ENCODE assay signal across 27 cellular contexts in the genomic region with DNA sequence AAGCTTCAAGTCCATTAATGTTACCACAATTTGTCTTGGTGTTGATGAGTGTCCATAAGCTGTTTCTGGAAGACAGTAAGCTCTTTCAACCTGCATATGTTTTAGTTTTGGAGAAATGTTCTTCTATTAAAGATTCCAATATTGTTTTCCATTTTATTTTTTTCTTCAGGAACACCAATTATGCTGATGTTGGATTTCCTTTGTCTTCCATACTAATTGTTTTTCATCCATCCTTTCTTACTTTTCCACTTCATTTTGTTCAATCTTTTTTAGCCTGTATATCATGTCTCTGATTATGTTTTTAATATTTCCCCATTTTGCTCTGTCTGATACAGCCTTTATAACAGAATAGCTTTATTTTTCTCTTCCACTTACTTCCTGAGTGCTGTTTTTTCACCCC. TPM values are rescaled to one million over a fixed set of nuclear protein-coding genes. Genes with fewer than 3 reads are reported as not detected.
A peak's percentile ranks its signal among the peaks of the same experiment; 100 is the strongest.
DNase-seq lines count a peak whose midpoint lies in the region; ATAC-seq, FAIRE-seq and TF ChIP-seq lines count a peak whose summit lies in the region.
"Had no signal": no experiment of that assay in that cellular context is flagged by ENCODE, and none has a peak within 500 bp of the region (broad histone marks: within the 10 kb centered on the region; RNA-seq: fewer than 3 reads in every experiment).

No MANE protein-coding gene starts in this region.

- H4K20me1 ChIP-seq in HepG2 (ENCODE audit: insufficient read depth, low read length) (no peaks in the 10 kb centered on the region), K562 (replicated peaks; ENCODE audit: control insufficient read depth, insufficient read depth, low read length) (no peaks in the 10 kb centered on the region)
- H4K20me1 ChIP-seq: BLaER1 had no signal

- H3K9ac ChIP-seq in HepG2 (ENCODE audit: insufficient read depth, low read depth, low read length) (no peak overlapping the region), K562 (ENCODE audit: insufficient read depth in 1 of 2, low read depth in 2 of 2, low read length in 2 of 2) (no peak overlapping the region)
- H3K9ac ChIP-seq: BLaER1 had no signal

- CTCF ChIA-PET in HepG2 (lab: Yijun Ruan, JAX; ENCODE audit: low intra/inter-chr PET ratio, low total read pairs), result no interaction called here
- CTCF ChIA-PET in K562 (lab: Yijun Ruan, JAX; ENCODE audit: low intra/inter-chr PET ratio), result no interaction called here

- H3K36me3 ChIP-seq in HepG2 (replicated peaks in 1 of 2; ENCODE audit: control insufficient read depth in 1 of 2, insufficient read depth in 2 of 2, low read length in 2 of 2) (peaks cover 11 to 12% of the 10 kb centered on the region in 2 experiments), right lobe of liver (no peaks in the 10 kb centered on the region), K562 (ENCODE audit: control insufficient read depth, insufficient read depth, low read length) (no peaks in the 10 kb centered on the region)
- H3K36me3 ChIP-seq: BE2C, BLaER1 had no signal

- H2AFZ ChIP-seq in HepG2 (ENCODE audit: low read length) (no peak overlapping the region), K562 (ENCODE audit: low read depth, low read length) (no peak overlapping the region)

- in situ Hi-C loops in HepG2 (cut with HindIII; ENCODE audit: extremely low pct_ligation_motif_present, low pct_unique_long_range_greater_than_20kb), result no loop called here
- in situ Hi-C loops in K562 (cut with MboI), result no loop called here

- intact Hi-C loops in HepG2 (cut with micrococcal nuclease; ENCODE audit: unreplicated experiment) (no loop called here), right lobe of liver (cut with DNase I) (no loop called here), K562 (cut with micrococcal nuclease) (loop anchor here (2.0 kb wide), 1 partner anchor 19 kb away; no protein-coding TSS in a partner anchor)

- peaks cover 18% of the 10 kb centered on the region for H3K9me3 ChIP-seq in HepG2 (ENCODE audit: low read length)
- no peaks in the 10 kb centered on the region for H3K9me3 ChIP-seq in right lobe of liver
- no peaks in the 10 kb centered on the region for H3K9me3 ChIP-seq in K562 (replicated peaks; ENCODE audit: control insufficient read depth, insufficient read depth, low read depth, low read length)
- H3K9me3 ChIP-seq: BE2C had no signal

- H3K27ac ChIP-seq in HepG2 (ENCODE audit: extremely low read length, insufficient read depth, low read length) (no peak overlapping the region), right lobe of liver (no peak overlapping the region), K562 (ENCODE audit: extremely low read depth, low read depth, low read length) (no peak overlapping the region)
- H3K27ac ChIP-seq: 22Rv1, BLaER1 had no signal

- TF ChIP-seq POLR2A in HepG2 (IDR thresholded peaks at IDR 0.05; ENCODE audit: insufficient read depth in 1 of 2, low read depth in 2 of 2, low read length in 2 of 2), result no peak
- TF ChIP-seq POLR2A in right lobe of liver (IDR thresholded peaks at IDR 0.05), result no peak
- TF ChIP-seq POLR2A in K562 (conservative IDR thresholded peaks at IDR 0.05), result no peak

- TF ChIP-seq EP300 in HepG2 (IDR thresholded peaks at IDR 0.05; ENCODE audit: low read depth in 2 of 2, low read length in 2 of 2), result no peak
- TF ChIP-seq EP300 in HepG2 (CRISPR knock-in tag; IDR thresholded peaks at IDR 0.05; ENCODE audit: borderline replicate concordance), result no peak
- no peak for TF ChIP-seq EP300 in K562 (IDR thresholded peaks at IDR 0.05; ENCODE audit: low read length)

- no peak for FAIRE-seq in HepG2 (lab: Jason Lieb, UNC)
- no peak for FAIRE-seq in K562 (lab: Jason Lieb, UNC)
- FAIRE-seq: GM12878, GM12892, GM18507 had no signal

- no peak for TF ChIP-seq RAD21 in HepG2 (CRISPR knock-in tag; IDR thresholded peaks at IDR 0.05)
- TF ChIP-seq RAD21 in K562 (CRISPR knock-in tag; conservative IDR thresholded peaks at IDR 0.05 in 1 of 2, IDR thresholded peaks at IDR 0.05 in 1 of 2), result no peak

- DNase-seq in HepG2 (ENCODE audit: low spot score) (no peak), right lobe of liver (no peak), K562 (ENCODE audit: extremely low read depth in 1 of 4, low spot score in 3 of 4) (no peak), NCI-H1694 treated with DMSO at 0.1 percent for 48 hours (lab: John Stamatoyannopoulos, UW) (no peak)
- DNase-seq: ACHN; BE2C; C1 segment of cervical spinal cord; CD4-positive, alpha-beta memory T cell; CD4-positive, CD25-positive, alpha-beta regulatory T cell; CD8-positive, alpha-beta memory T cell; COR-L47; DMS 273 treated with DMSO at 0.1 percent for 48 hours; DMS153; DMS53; DMS79; DND-41; EL; GDM1 had no signal

- H3K79me2 ChIP-seq in HepG2 (ENCODE audit: insufficient read depth, low read length), result no peaks in the 10 kb centered on the region
- no peaks in the 10 kb centered on the region for H3K79me2 ChIP-seq in K562 (ENCODE audit: control insufficient read depth, insufficient read depth, low read length)

- TF ChIP-seq CTCF in HepG2 (CRISPR knock-in tag; IDR thresholded peaks at IDR 0.05) (no peak), right lobe of liver (IDR thresholded peaks at IDR 0.05) (no peak), K562 (IDR thresholded peaks at IDR 0.05 in 2 of 3, conservative IDR thresholded peaks at IDR 0.05 in 1 of 3; ENCODE audit: insufficient read depth in 2 of 3, low read depth in 1 of 3, low read length in 3 of 3) (no peak)

- H3K4me1 ChIP-seq in HepG2 (ENCODE audit: insufficient read depth, low read length) (peaks cover 68% of the 10 kb centered on the region), right lobe of liver (peaks cover 0 to 11% (median 0%) of the 10 kb centered on the region in 4 donors), K562 (replicated peaks in 1 of 2; ENCODE audit: control insufficient read depth in 2 of 2, insufficient read depth in 2 of 2, low read length in 2 of 2) (peaks cover 8 to 9% of the 10 kb centered on the region in 2 experiments; a peak in 4 of 5 replicates)
- H3K4me1 ChIP-seq: BE2C, BLaER1 had no signal

- H3K27me3 ChIP-seq in HepG2 (ENCODE audit: control insufficient read depth in 1 of 2, insufficient read depth in 2 of 2, low read length in 2 of 2), result no peaks in the 10 kb centered on the region
- H3K27me3 ChIP-seq in right lobe of liver, result no peaks in the 10 kb centered on the region
- no peaks in the 10 kb centered on the region for H3K27me3 ChIP-seq in K562 (ENCODE audit: control insufficient read depth in 2 of 2, insufficient read depth in 2 of 2, low read length in 2 of 2)
- H3K27me3 ChIP-seq: BE2C, BLaER1 had no signal

- no peak overlapping the region for H3K4me3 ChIP-seq in HepG2 (replicated peaks in 1 of 3; ENCODE audit: insufficient read depth in 1 of 3, low read depth in 2 of 3, low read length in 3 of 3)
- no peak overlapping the region for H3K4me3 ChIP-seq in right lobe of liver
- no peak overlapping the region for H3K4me3 ChIP-seq in K562
- H3K4me3 ChIP-seq: BLaER1, GM12878 had no signal

- POLR2A ChIA-PET in HepG2 (lab: Yijun Ruan, JAX), result no interaction called here
- POLR2A ChIA-PET in K562 (lab: Yijun Ruan, JAX), result interaction anchor here (0.6 kb wide), 1 partner anchor 67 kb away, joined by 4 read pairs; no protein-coding TSS in a partner anchor

- H3K4me2 ChIP-seq in HepG2 (ENCODE audit: low read depth, low read length) (no peak overlapping the region), K562 (ENCODE audit: insufficient read depth, low read length) (no peak overlapping the region)
- H3K4me2 ChIP-seq: BLaER1 had no signal

- BruUV-seq in HepG2 (replicated peaks; lab: Mats Ljungman, UMichigan), result TSS peak; percentile 29
- BruUV-seq in K562 (replicated peaks; lab: Mats Ljungman, UMichigan), result no TSS peak

- no peak for ATAC-seq in HepG2
- ATAC-seq in right lobe of liver, result no peak
- no peak for ATAC-seq in K562
- no peak for ATAC-seq in HG03432 (IDR thresholded peaks at IDR 0.05; ENCODE audit: unreplicated experiment)
- ATAC-seq: GM12878 had no signal

- H3K9me1 ChIP-seq in K562 (ENCODE audit: control insufficient read depth, insufficient read depth, low read length), result no peaks in the 10 kb centered on the region

RNA-seq across cellular contexts. Expression of gene SLC13A3, which starts 21.9 kb away (rescaled TPM):
- total RNA-seq in HepG2 (2016; rRNA removed; fragmentation: Illumina TruSeq; extraction: Trizol) (27.9 and 66.5 TPM in 2 replicates), right lobe of liver (10 to 100 TPM in 3 of 6 experiments, 1 to 10 TPM in 3; 3.7 to 14.6 (median 9.3) TPM), K562 (2014; rRNA removed) (9.9 and 10.0 TPM in 2 replicates), K562 (2014; rRNA removed; fragmentation: Illumina TruSeq; extraction: Trizol) (8.5 and 8.8 TPM in 2 replicates), K562 (2015; rRNA removed; fragmentation: Illumina TruSeq; extraction: Trizol) (6.4 and 7.1 TPM in 2 replicates), K562 (2021) (14.9 and 16.4 TPM in 2 replicates)
- total RNA-seq in HepG2 (2016; cell fraction: cytosol; rRNA removed; fragmentation: Illumina TruSeq; extraction: Trizol; ENCODE audit: low read depth), result 23.8 and 30.4 TPM in 2 replicates
- total RNA-seq in HepG2 (2016; cell fraction: insoluble cytoplasmic fraction; rRNA removed; fragmentation: Illumina TruSeq; extraction: Trizol), result 29.2 and 65.4 TPM in 2 replicates
- total RNA-seq in HepG2 (2016; cell fraction: membrane; rRNA removed; fragmentation: Illumina TruSeq; extraction: Trizol), result 25.6 and 35.7 TPM in 2 replicates
- total RNA-seq in HepG2 (2016; cell fraction: nucleus; rRNA removed; fragmentation: Illumina TruSeq; extraction: Trizol), result 59.9 and 65.1 TPM in 2 replicates
- polyA plus RNA-seq in HepG2 (2011; rRNA removed) (63.3 and 76.0 TPM in 2 replicates), K562 (2011; rRNA removed) (8.5 and 11.2 TPM in 2 replicates), K562 (2014; fragmentation: Illumina TruSeq; extraction: Trizol) (15.0 and 15.7 TPM in 2 replicates), K562 (2014; fragmentation: Nextera tagmentation; extraction: Ambion mirVana) (1 to 10 TPM; 5.5 to 7.3 TPM), K562 (2014; rRNA removed) (7.9 and 9.1 TPM in 2 replicates)
- 40.8 and 74.9 TPM in 2 replicates for polyA plus RNA-seq in HepG2 (2011; cell fraction: cytosol; rRNA removed)
- polyA plus RNA-seq in HepG2 (2011; cell fraction: nucleus; rRNA removed), result 88.1 and 138 TPM in 2 replicates
- polyA plus RNA-seq in HepG2 (2012), result 42.2 and 59.1 TPM in 2 replicates
- polyA plus RNA-seq in HepG2 (2016; cell fraction: cytosol; fragmentation: Illumina TruSeq; extraction: Trizol; ENCODE audit: low read depth), result 25.1 and 35.1 TPM in 2 replicates
- 30.5 and 31.8 TPM in 2 replicates for polyA plus RNA-seq in HepG2 (2016; cell fraction: insoluble cytoplasmic fraction; fragmentation: Illumina TruSeq; extraction: Trizol; ENCODE audit: low read depth)
- 24.6 and 30.2 TPM in 2 replicates for polyA plus RNA-seq in HepG2 (2016; cell fraction: membrane; fragmentation: Illumina TruSeq; extraction: Trizol; ENCODE audit: low read depth)
- 99.0 and 99.2 TPM in 2 replicates for polyA plus RNA-seq in HepG2 (2016; cell fraction: nucleus; fragmentation: Illumina TruSeq; extraction: Trizol; ENCODE audit: insufficient read depth, low read depth)
- 0.42 and 193 TPM in 2 replicates for polyA minus RNA-seq in HepG2 (2011; rRNA and poly(A)+ RNA removed; ENCODE audit: low replicate concordance)
- 32.3 and 43.5 TPM in 2 replicates for polyA minus RNA-seq in HepG2 (2011; cell fraction: cytosol; rRNA and poly(A)+ RNA removed)
- polyA minus RNA-seq in HepG2 (2011; cell fraction: nucleus; rRNA and poly(A)+ RNA removed), result 50.4 and 63.9 TPM in 2 replicates
- 16.8 and 17.8 TPM in 2 replicates for total RNA-seq in K562 (2011; cell fraction: chromatin; rRNA removed; ENCODE audit: low replicate concordance)
- 12.0 and 14.7 TPM in 2 replicates for total RNA-seq in K562 (2011; cell fraction: nucleolus; rRNA removed)
- total RNA-seq in K562 (2011; cell fraction: nucleoplasm; rRNA removed), result 20.2 and 32.4 TPM in 2 replicates
- 6.1 and 11.5 TPM in 2 replicates for polyA plus RNA-seq in K562 (2011; cell fraction: cytosol; rRNA removed)
- polyA plus RNA-seq in K562 (2011; cell fraction: nucleus; rRNA removed), result 12.4 and 12.9 TPM in 2 replicates
- polyA plus RNA-seq in K562 (2012), result 9.8 and 12.8 TPM in 2 replicates
- 9.0 and 11.4 TPM in 2 replicates for polyA minus RNA-seq in K562 (2011; rRNA and poly(A)+ RNA removed)
- 6.6 and 8.1 TPM in 2 replicates for polyA minus RNA-seq in K562 (2011; cell fraction: cytosol; rRNA and poly(A)+ RNA removed)
- polyA minus RNA-seq in K562 (2011; cell fraction: nucleus; rRNA and poly(A)+ RNA removed), result 6.6 and 14.7 TPM in 2 replicates
- total RNA-seq: A172, G401 had no signal
- polyA plus RNA-seq: CD14-positive monocyte; CD4-positive, alpha-beta memory T cell; CD4-positive, CD25-positive, alpha-beta regulatory T cell; CD8-positive, alpha-beta memory T cell had no signal

RNA-seq across cellular contexts. Expression of gene TP53RK, which starts 59.9 kb away (rescaled TPM):
- 25.5 and 31.0 TPM in 2 replicates for total RNA-seq in HepG2 (2016; rRNA removed; fragmentation: Illumina TruSeq; extraction: Trizol)
- 5.6 and 7.0 TPM in 2 replicates for total RNA-seq in HepG2 (2016; cell fraction: cytosol; rRNA removed; fragmentation: Illumina TruSeq; extraction: Trizol; ENCODE audit: low read depth)
- 26.0 and 33.1 TPM in 2 replicates for total RNA-seq in HepG2 (2016; cell fraction: insoluble cytoplasmic fraction; rRNA removed; fragmentation: Illumina TruSeq; extraction: Trizol)
- total RNA-seq in HepG2 (2016; cell fraction: membrane; rRNA removed; fragmentation: Illumina TruSeq; extraction: Trizol), result 12.6 and 14.4 TPM in 2 replicates
- total RNA-seq in HepG2 (2016; cell fraction: nucleus; rRNA removed; fragmentation: Illumina TruSeq; extraction: Trizol), result 15.4 and 17.9 TPM in 2 replicates
- 11.3 and 12.9 TPM in 2 replicates for polyA plus RNA-seq in HepG2 (2011; rRNA removed)
- polyA plus RNA-seq in HepG2 (2011; cell fraction: cytosol; rRNA removed), result 9.0 and 10.2 TPM in 2 replicates
- 4.4 and 5.3 TPM in 2 replicates for polyA plus RNA-seq in HepG2 (2011; cell fraction: nucleus; rRNA removed)
- 10.7 and 12.3 TPM in 2 replicates for polyA plus RNA-seq in HepG2 (2012)
- polyA plus RNA-seq in HepG2 (2016; cell fraction: cytosol; fragmentation: Illumina TruSeq; extraction: Trizol; ENCODE audit: low read depth), result 3.9 and 4.7 TPM in 2 replicates
- polyA plus RNA-seq in HepG2 (2016; cell fraction: insoluble cytoplasmic fraction; fragmentation: Illumina TruSeq; extraction: Trizol; ENCODE audit: low read depth), result 28.1 and 30.7 TPM in 2 replicates
- polyA plus RNA-seq in HepG2 (2016; cell fraction: membrane; fragmentation: Illumina TruSeq; extraction: Trizol; ENCODE audit: low read depth), result 7.3 and 9.0 TPM in 2 replicates
- 18.2 and 18.6 TPM in 2 replicates for polyA plus RNA-seq in HepG2 (2016; cell fraction: nucleus; fragmentation: Illumina TruSeq; extraction: Trizol; ENCODE audit: insufficient read depth, low read depth)
- polyA minus RNA-seq in HepG2 (2011; rRNA and poly(A)+ RNA removed; ENCODE audit: low replicate concordance), result 9.2 and 11.2 TPM in 2 replicates
- polyA minus RNA-seq in HepG2 (2011; cell fraction: cytosol; rRNA and poly(A)+ RNA removed), result 10.6 and 11.6 TPM in 2 replicates
- 12.6 and 13.1 TPM in 2 replicates for polyA minus RNA-seq in HepG2 (2011; cell fraction: nucleus; rRNA and poly(A)+ RNA removed)
- total RNA-seq in right lobe of liver, result 1 to 10 TPM; 3.1 to 10.0 (median 5.2) TPM
- 8.1 and 13.3 TPM in 2 replicates for total RNA-seq in K562 (2011; cell fraction: chromatin; rRNA removed; ENCODE audit: low replicate concordance)
- total RNA-seq in K562 (2011; cell fraction: nucleolus; rRNA removed), result 8.9 and 10.0 TPM in 2 replicates
- total RNA-seq in K562 (2011; cell fraction: nucleoplasm; rRNA removed), result 12.8 and 19.0 TPM in 2 replicates
- 35.1 and 43.5 TPM in 2 replicates for total RNA-seq in K562 (2014; rRNA removed)
- 17.2 and 18.4 TPM in 2 replicates for total RNA-seq in K562 (2014; rRNA removed; fragmentation: Illumina TruSeq; extraction: Trizol)
- 16.7 and 18.0 TPM in 2 replicates for total RNA-seq in K562 (2015; rRNA removed; fragmentation: Illumina TruSeq; extraction: Trizol)
- 12.9 and 16.4 TPM in 2 replicates for total RNA-seq in K562 (2021)
- polyA plus RNA-seq in K562 (2011; rRNA removed), result 14.4 and 18.3 TPM in 2 replicates
- polyA plus RNA-seq in K562 (2011; cell fraction: cytosol; rRNA removed), result 9.9 and 11.6 TPM in 2 replicates
- 5.7 and 7.0 TPM in 2 replicates for polyA plus RNA-seq in K562 (2011; cell fraction: nucleus; rRNA removed)
- polyA plus RNA-seq in K562 (2012), result 9.6 and 12.2 TPM in 2 replicates
- 10.7 and 13.2 TPM in 2 replicates for polyA plus RNA-seq in K562 (2014; fragmentation: Illumina TruSeq; extraction: Trizol)
- 1 to 10 TPM; 2.9 to 4.2 TPM for polyA plus RNA-seq in K562 (2014; fragmentation: Nextera tagmentation; extraction: Ambion mirVana)
- 18.5 and 24.8 TPM in 2 replicates for polyA plus RNA-seq in K562 (2014; rRNA removed)
- 9.8 and 12.9 TPM in 2 replicates for polyA minus RNA-seq in K562 (2011; rRNA and poly(A)+ RNA removed)
- 6.1 and 6.4 TPM in 2 replicates for polyA minus RNA-seq in K562 (2011; cell fraction: cytosol; rRNA and poly(A)+ RNA removed)
- polyA minus RNA-seq in K562 (2011; cell fraction: nucleus; rRNA and poly(A)+ RNA removed), result 6.5 and 10.7 TPM in 2 replicates

Comparison
In these comparisons a context has a peak if more than half of its experiments do, and no peak if none do; other contexts are left out.
1. Of the 241 proteins assayed by ChIP-seq in both HepG2 and K562: peak only in HepG2: MAFF and MAFK; only in K562: none; in both: none; in neither: 239.